Comparison of ENCODE assay signal across 18 cellular contexts in the genomic region with DNA sequence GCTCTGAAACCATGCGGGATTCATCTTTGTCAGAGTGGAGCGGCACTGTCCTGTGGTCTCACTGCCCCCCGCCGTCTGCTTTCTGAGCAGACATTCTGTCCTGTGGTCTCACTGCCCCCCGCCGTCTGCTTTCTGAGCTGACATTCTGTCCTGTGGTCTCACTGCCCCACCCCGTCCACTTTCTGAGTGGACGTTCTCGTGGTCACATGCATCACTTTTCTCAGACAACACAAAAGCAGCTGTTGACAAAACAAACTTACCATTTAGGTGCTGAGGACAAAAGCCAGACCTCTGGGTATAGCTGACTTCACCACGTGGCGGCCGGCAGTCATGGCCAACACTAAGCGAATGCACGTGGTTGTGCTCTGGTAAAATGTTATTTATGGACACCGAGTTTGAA. TPM values are rescaled to one million over a fixed set of nuclear protein-coding genes. Genes with fewer than 3 reads are reported as not detected.
DNase-seq lines count a peak whose midpoint lies in the region; ATAC-seq and TF ChIP-seq lines count a peak whose summit lies in the region.
"Had no signal": no experiment of that assay in that cellular context is flagged by ENCODE, and none has a peak within 500 bp of the region (broad histone marks: within the 10 kb centered on the region; RNA-seq: fewer than 3 reads in every experiment).

No MANE protein-coding gene starts in this region.

- H3K4me1 ChIP-seq in left ventricle myocardium inferior (peaks cover 56% of the 10 kb centered on the region), psoas muscle (peaks cover 49% of the 10 kb centered on the region)
- H3K4me1 ChIP-seq: BE2C had no signal

- TF ChIP-seq CTCF in left ventricle myocardium inferior (IDR thresholded peaks at IDR 0.05; ENCODE audit: borderline replicate concordance), result no peak
- no peak for TF ChIP-seq CTCF in psoas muscle (IDR thresholded peaks at IDR 0.05)

- peaks cover 6% of the 10 kb centered on the region for H3K27me3 Mint-ChIP-seq in activated T-helper 2 cell treated with anti-CD3 and anti-CD28 coated beads, Interferon-gamma antibody, Interleukin-2, Interleukin-4, amounts not matched to agents 10 μg/mL and 5 μg/mL and 100 μg/mL, durations not matched to agents 14 hours and 24 hours and 36 hours (ENCODE audit: low read depth)

- peaks cover 4% of the 10 kb centered on the region for H3K4me1 Mint-ChIP-seq in activated T-helper 2 cell treated with anti-CD3 and anti-CD28 coated beads, Interferon-gamma antibody, Interleukin-2, Interleukin-4, amounts not matched to agents 10 μg/mL and 5 μg/mL and 100 μg/mL, durations not matched to agents 14 hours and 24 hours and 36 hours (ENCODE audit: low read depth)

- intact Hi-C loops in left ventricle myocardium inferior (cut with micrococcal nuclease) (no loop called here), psoas muscle (cut with DNase I) (no loop called here)
- intact Hi-C loops in activated T-helper 2 cell treated with anti-CD3 and anti-CD28 coated beads, Interferon-gamma antibody, Interleukin-2, Interleukin-4, amounts not matched to agents 10 μg/mL and 5 μg/mL and 100 μg/mL, durations not matched to agents 14 hours and 24 hours and 36 hours (cut with micrococcal nuclease), result no loop called here

- ATAC-seq in psoas muscle (peak; percentile 10 to 53 (median 30)), GM21528 (IDR thresholded peaks at IDR 0.05; ENCODE audit: low FRiP score, unreplicated experiment) (no peak)
- ATAC-seq: CD8-positive, alpha-beta T cell had no signal

- H3K27me3 ChIP-seq in left ventricle myocardium inferior (ENCODE audit: low read depth) (peaks cover 7% of the 10 kb centered on the region), psoas muscle (ENCODE audit: insufficient read depth in 3 of 3, low read length in 2 of 3) (no peaks in the 10 kb centered on the region)
- H3K27me3 ChIP-seq: BE2C had no signal

- H3K36me3 Mint-ChIP-seq in activated T-helper 2 cell treated with anti-CD3 and anti-CD28 coated beads, Interferon-gamma antibody, Interleukin-2, Interleukin-4, amounts not matched to agents 10 μg/mL and 5 μg/mL and 100 μg/mL, durations not matched to agents 14 hours and 24 hours and 36 hours (ENCODE audit: low read depth), result no peaks in the 10 kb centered on the region
- H3K36me3 Mint-ChIP-seq: CD8-positive, alpha-beta T cell had no signal

- H3K9me3 ChIP-seq in left ventricle myocardium inferior (replicated peaks) (no peaks in the 10 kb centered on the region), psoas muscle (no peaks in the 10 kb centered on the region)
- H3K9me3 ChIP-seq: BE2C had no signal

- H3K27ac Mint-ChIP-seq in activated T-helper 2 cell treated with anti-CD3 and anti-CD28 coated beads, Interferon-gamma antibody, Interleukin-2, Interleukin-4, amounts not matched to agents 10 μg/mL and 5 μg/mL and 100 μg/mL, durations not matched to agents 14 hours and 24 hours and 36 hours, result no peak overlapping the region
- H3K27ac Mint-ChIP-seq: CD8-positive, alpha-beta T cell had no signal

- peaks cover 4% of the 10 kb centered on the region for H3K36me3 ChIP-seq in left ventricle myocardium inferior
- H3K36me3 ChIP-seq in psoas muscle (ENCODE audit: insufficient read depth in 1 of 2, low read depth in 1 of 2), result peaks cover 0 to 3% of the 10 kb centered on the region in 2 donors
- H3K36me3 ChIP-seq: BE2C had no signal

- no peaks in the 10 kb centered on the region for H3K9me3 Mint-ChIP-seq in activated T-helper 2 cell treated with anti-CD3 and anti-CD28 coated beads, Interferon-gamma antibody, Interleukin-2, Interleukin-4, amounts not matched to agents 10 μg/mL and 5 μg/mL and 100 μg/mL, durations not matched to agents 14 hours and 24 hours and 36 hours
- H3K9me3 Mint-ChIP-seq: CD8-positive, alpha-beta T cell had no signal

- peak overlapping the region; percentile 69 for H3K4me3 ChIP-seq in left ventricle myocardium inferior
- peak overlapping the region; percentile 16 for H3K4me3 ChIP-seq in psoas muscle
- H3K4me3 ChIP-seq: GM23248 had no signal

- no peak overlapping the region for H3K4me3 Mint-ChIP-seq in activated T-helper 2 cell treated with anti-CD3 and anti-CD28 coated beads, Interferon-gamma antibody, Interleukin-2, Interleukin-4, amounts not matched to agents 10 μg/mL and 5 μg/mL and 100 μg/mL, durations not matched to agents 14 hours and 24 hours and 36 hours (ENCODE audit: low read depth)
- H3K4me3 Mint-ChIP-seq: CD8-positive, alpha-beta T cell had no signal

- H3K27ac ChIP-seq in left ventricle myocardium inferior (replicated peaks) (peak overlapping the region; percentile 95), psoas muscle (peak overlapping the region; percentile 97)
- H3K27ac ChIP-seq: 22Rv1, GM23248, HL-60 had no signal

- WGBS in psoas muscle, 3 donors, result 46 to 64% (median 46%) methylated on average over 15 of the region's 15 CpGs

- peak; percentile 53 for DNase-seq in activated effector memory CD4-positive, alpha-beta T cell treated with anti-CD3 and anti-CD28 coated beads, Interleukin-2, amount 50 U/mL, for 16 hours
- no peak for DNase-seq in activated effector memory CD4-positive, alpha-beta T cell treated with Interleukin-2 at 50 U/mL for 16 hours
- DNase-seq in left ventricle myocardium inferior (peak; percentile 64), psoas muscle (peak in 1 of 2 donors; percentile 85), NCI-H2029 treated with DMSO at 0.1 percent for 48 hours (lab: John Stamatoyannopoulos, UW) (no peak), SIG-M5 treated with dmso at 0.1 percent for 504 hours (lab: John Stamatoyannopoulos, UW; ENCODE audit: unreplicated experiment) (no peak)
- no peak for DNase-seq in activated T-helper 2 cell treated with anti-CD3 and anti-CD28 coated beads, Interferon-gamma antibody, Interleukin-2, Interleukin-4, amounts not matched to agents 10 μg/mL and 5 μg/mL and 100 μg/mL, durations not matched to agents 14 hours and 24 hours and 36 hours (ENCODE audit: low spot score)
- DNase-seq: BE2C, GM23248, HCEC 1CT, NCI-H1436, NCI-H2081, NCI-H774 had no signal

RNA-seq across cellular contexts. Expression of a gene that starts 2.8 kb away (rescaled TPM):
- total RNA-seq in left ventricle myocardium inferior, result 93.4 TPM
- 10 to 100 TPM in 1 of 4 donors, 1 to 10 TPM in 3; 1.3 to 13.4 (median 9.0) TPM for total RNA-seq in psoas muscle
- 10 to 100 TPM in 2 of 3 donors, under 1 TPM in 1; 0.42 to 15.5 (median 14.5) TPM for polyA plus RNA-seq in psoas muscle
- not detected in 2 replicates for total RNA-seq in activated T-helper 2 cell treated with anti-CD3 and anti-CD28 coated beads, Interferon-gamma antibody, Interleukin-2, Interleukin-4, amounts not matched to agents 10 μg/mL and 5 μg/mL and 100 μg/mL, durations not matched to agents 14 hours and 24 hours and 36 hours
- total RNA-seq: CD8-positive, alpha-beta T cell; GM23248; NCI-H460 had no signal
- polyA plus RNA-seq: GM23248 had no signal

RNA-seq across cellular contexts. Expression of a gene that starts 23.9 kb away (rescaled TPM):
- total RNA-seq in left ventricle myocardium inferior (7.9 TPM), psoas muscle (1 to 10 TPM; 6.9 to 9.6 (median 7.4) TPM)
- polyA plus RNA-seq in psoas muscle, result 10 to 100 TPM in 1 of 3 donors, 1 to 10 TPM in 2; 4.1 to 11.2 (median 5.5) TPM
- total RNA-seq in activated T-helper 2 cell treated with anti-CD3 and anti-CD28 coated beads, Interferon-gamma antibody, Interleukin-2, Interleukin-4, amounts not matched to agents 10 μg/mL and 5 μg/mL and 100 μg/mL, durations not matched to agents 14 hours and 24 hours and 36 hours, result 6.5 and 7.3 TPM in 2 replicates

RNA-seq across cellular contexts. Expression of a gene that starts 24.0 kb away (rescaled TPM):
- total RNA-seq in left ventricle myocardium inferior, result 757 TPM
- total RNA-seq in psoas muscle, result 100 to 1,000 TPM; 269 to 363 (median 314) TPM
- polyA plus RNA-seq in psoas muscle, result 100 to 1,000 TPM; 160 to 205 (median 205) TPM
- total RNA-seq in activated T-helper 2 cell treated with anti-CD3 and anti-CD28 coated beads, Interferon-gamma antibody, Interleukin-2, Interleukin-4, amounts not matched to agents 10 μg/mL and 5 μg/mL and 100 μg/mL, durations not matched to agents 14 hours and 24 hours and 36 hours, result 154 and 157 TPM in 2 replicates

Comparison
In these comparisons a context has a peak if more than half of its experiments do, and no peak if none do; other contexts are left out.
1. DNase-seq: peak in activated effector memory CD4-positive, alpha-beta T cell treated with anti-CD3 and anti-CD28 coated beads, Interleukin-2, amount 50 U/mL, for 16 hours (single experiment) and left ventricle myocardium inferior (single experiment); none in activated effector memory CD4-positive, alpha-beta T cell treated with Interleukin-2 at 50 U/mL for 16 hours (single experiment), NCI-H2029 treated with DMSO at 0.1 percent for 48 hours (single experiment), SIG-M5 treated with dmso at 0.1 percent for 504 hours (single experiment) and activated T-helper 2 cell treated with anti-CD3 and anti-CD28 coated beads, Interferon-gamma antibody, Interleukin-2, Interleukin-4, amounts not matched to agents 10 μg/mL and 5 μg/mL and 100 μg/mL, durations not matched to agents 14 hours and 24 hours and 36 hours (single experiment).